Comparison of ENCODE assay signal across 27 cellular contexts in the genomic region with DNA sequence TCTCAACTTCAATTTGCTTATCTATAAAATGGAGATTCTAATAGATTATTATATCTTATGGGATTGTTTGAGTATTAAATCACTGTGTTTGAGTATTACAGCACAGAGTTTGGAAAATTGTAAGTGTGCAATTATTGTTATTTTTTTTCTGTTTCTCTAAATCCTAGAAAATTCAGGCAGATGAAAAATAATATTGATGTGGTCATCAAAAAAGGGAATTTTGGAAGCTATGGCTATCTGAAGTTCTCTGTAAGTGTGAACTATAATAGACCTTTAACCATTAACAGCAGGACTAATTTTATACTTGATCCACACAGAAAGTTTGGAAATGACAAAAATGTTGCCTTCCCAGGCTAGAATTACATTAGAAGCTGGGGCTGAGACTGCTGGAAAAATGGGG.
"Had no signal": no experiment of that assay in that cellular context is flagged by ENCODE, and none has a peak within 500 bp of the region (broad histone marks: within the 10 kb centered on the region; RNA-seq: fewer than 3 reads in every experiment).

No MANE protein-coding gene starts in this region.

- H3K4me1 ChIP-seq: stomach, suprapubic skin, testis, thyroid gland, tibial artery, tibial nerve, transverse colon, upper lobe of left lung, upper lobe of right lung, uterus, vagina had no signal

- H3K4me3 ChIP-seq: stomach, suprapubic skin, testis, thoracic aorta, thyroid gland, tibial artery, tibial nerve, transverse colon, upper lobe of left lung, upper lobe of right lung, uterus, vagina had no signal

- DNase-seq: stimulated activated CD4-positive, alpha-beta T cell treated with anti-CD3 and anti-CD28 coated beads, Interleukin-2, amount 100 ng/mL, for 48 hours; stimulated activated CD4-positive, alpha-beta T cell treated with anti-CD3 and anti-CD28 coated beads, Interleukin-4, amount 100 ng/mL, for 1 hour; stimulated activated CD4-positive, alpha-beta T cell treated with anti-CD3 and anti-CD28 coated beads, Interleukin-4, amount 100 ng/mL, for 24 hours; stimulated activated CD4-positive, alpha-beta T cell treated with anti-CD3 and anti-CD28 coated beads, Interleukin-4, amount 100 ng/mL, for 4 hours; stimulated activated CD8-positive, alpha-beta memory T cell treated with anti-CD3 and anti-CD28 coated beads, Interleukin-4, amount 100 ng/mL, for 48 hours; stimulated activated naive B cell treated with anti-CD40 and anti-IgM and Interleukin-4, amounts not matched to agents 10 μg/mL and 1 μg/mL and 100 μg/mL, for 72 hours; stimulated activated naive CD4-positive, alpha-beta T cell; stimulated activated naive CD4-positive, alpha-beta T cell treated with Interleukin-2 at 50 U/mL for 16 hours; stimulated activated naive CD8-positive, alpha-beta T cell treated with anti-CD3 and anti-CD28 coated beads, Interleukin-15, amount 100 ng/mL, for 72 hours; stimulated activated naive CD8-positive, alpha-beta T cell treated with anti-CD3 and anti-CD28 coated beads, Interleukin-15, Interleukin-2, amounts not matched to agents 100 U/mL and 50 U/mL, for 24 hours; stomach; substantia nigra; testis; thyroid gland; tibial artery; transverse colon; trophoblast cell; upper lobe of left lung; upper lobe of right lung; uterus had no signal

- H3K27me3 ChIP-seq: stomach, suprapubic skin, testis, thyroid gland, tibial artery, tibial nerve, transverse colon, upper lobe of left lung, upper lobe of right lung, uterus, vagina had no signal

- ATAC-seq: stimulated activated effector memory CD8-positive, alpha-beta T cell treated with anti-CD3 and anti-CD28 coated beads, Interleukin-12 subunit alpha, Interleukin-12 subunit beta, amount 100 ng/mL, for 72 hours; stimulated activated memory B cell treated with anti-CD40 and anti-IgM and Interleukin-4, amounts not matched to agents 10 μg/mL and 1 μg/mL and 100 μg/mL, for 72 hours; stimulated activated naive B cell treated with anti-CD40 and anti-IgM and Interleukin-4, amounts not matched to agents 10 μg/mL and 1 μg/mL and 100 μg/mL, for 72 hours; stimulated activated naive CD8-positive, alpha-beta T cell treated with anti-CD3 and anti-CD28 coated beads, Interleukin-15, amount 100 ng/mL, for 72 hours; stimulated activated naive CD8-positive, alpha-beta T cell treated with anti-CD3 and anti-CD28 coated beads, Interleukin-15, Interleukin-2, amounts not matched to agents 100 U/mL and 50 U/mL, for 24 hours; upper lobe of right lung had no signal

- H3K9me3 ChIP-seq: stomach, suprapubic skin, testis, thoracic aorta, thyroid gland, tibial artery, tibial nerve, transverse colon, upper lobe of left lung, upper lobe of right lung, uterus, vagina had no signal

- H3K27ac ChIP-seq: stomach, suprapubic skin, testis, thoracic aorta, thyroid gland, tibial artery, tibial nerve, transverse colon, upper lobe of left lung, upper lobe of right lung, uterus, vagina had no signal

- FAIRE-seq: urothelium cell line had no signal

- H3K36me3 ChIP-seq: stomach, suprapubic skin, thoracic aorta, thyroid gland, tibial artery, tibial nerve, transverse colon, upper lobe of left lung, upper lobe of right lung, uterus, vagina had no signal
